In genomic region chr4:40953253-40954118, GRCh38 we compare ENCODE assay signal across 13 cellular contexts.
DNase-seq lines count a peak whose midpoint lies in the region; ATAC-seq, FAIRE-seq and TF ChIP-seq lines count a peak whose summit lies in the region.
"Had no signal": no experiment of that assay in that cellular context is flagged by ENCODE, and none has a peak within 500 bp of the region (broad histone marks: within the 10 kb centered on the region; RNA-seq: fewer than 3 reads in every experiment).

No MANE protein-coding gene starts in this region.

- H3K36me3 ChIP-seq in liver (ENCODE audit: control insufficient read depth in 4 of 4, insufficient read depth in 3 of 4, low read depth in 1 of 4, low read length in 3 of 4): no peaks in the 10 kb centered on the region
- 0 out of 5 replicates have a peak, but pooled peaks cover 0 to 4% of the 10 kb centered on the region in 2 experiments for H3K36me3 ChIP-seq in HepG2 (replicated peaks in 1 of 2; ENCODE audit: control insufficient read depth in 1 of 2, insufficient read depth in 2 of 2, low read length in 2 of 2)
- no peaks in the 10 kb centered on the region for H3K36me3 ChIP-seq in heart left ventricle
- no peaks in the 10 kb centered on the region for H3K36me3 ChIP-seq in prostate gland
- H3K36me3 ChIP-seq: HAP-1, MG63 had no signal

- CTCF ChIA-PET in HepG2 (lab: Yijun Ruan, JAX; ENCODE audit: low intra/inter-chr PET ratio, low total read pairs): no interaction called here

- no peaks in the 10 kb centered on the region for H3K4me1 Mint-ChIP-seq in activated CD4-positive, alpha-beta T cell treated with anti-CD3 and anti-CD28 coated beads, Interleukin-2, amount 10 ng/mL, durations not matched to agents 24 days and 14 days

- H3K9me3 ChIP-seq in liver (ENCODE audit: control insufficient read depth in 4 of 4, low read length in 3 of 4) (no peaks in the 10 kb centered on the region), HepG2 (ENCODE audit: low read length) (no peaks in the 10 kb centered on the region), heart left ventricle (no peaks in the 10 kb centered on the region), prostate gland (no peaks in the 10 kb centered on the region)
- H3K9me3 ChIP-seq: HAP-1, MG63 had no signal

- TF ChIP-seq EP300 in HepG2 (IDR thresholded peaks at IDR 0.05; ENCODE audit: low read depth in 2 of 2, low read length in 2 of 2): no peak
- no peak for TF ChIP-seq EP300 in HepG2 (CRISPR knock-in tag; IDR thresholded peaks at IDR 0.05; ENCODE audit: borderline replicate concordance)

- H3K4me3 ChIP-seq in liver (ENCODE audit: low read depth in 1 of 3, low read length in 3 of 3): no peak overlapping the region
- H3K4me3 ChIP-seq in HepG2 (replicated peaks in 1 of 3; ENCODE audit: insufficient read depth in 1 of 3, low read depth in 2 of 3, low read length in 3 of 3): no peak overlapping the region
- peak overlapping the region in 1 of 12 donors; percentile 19 for H3K4me3 ChIP-seq in heart left ventricle
- H3K4me3 ChIP-seq in prostate gland: no peak overlapping the region
- H3K4me3 ChIP-seq: HAP-1, MG63 had no signal

- H3K27me3 Mint-ChIP-seq in activated CD4-positive, alpha-beta T cell treated with anti-CD3 and anti-CD28 coated beads, Interleukin-2, amount 10 ng/mL, durations not matched to agents 24 days and 14 days: no peaks in the 10 kb centered on the region

- H3K79me2 ChIP-seq in HepG2 (ENCODE audit: insufficient read depth, low read length): no peaks in the 10 kb centered on the region

- POLR2A ChIA-PET in HepG2 (lab: Yijun Ruan, JAX): no interaction called here

- H3K27ac ChIP-seq in liver (ENCODE audit: low read depth in 1 of 2, low read length in 2 of 2): peak overlapping the region; percentile 31 to 60
- no peak overlapping the region for H3K27ac ChIP-seq in HepG2 (ENCODE audit: extremely low read length, insufficient read depth, low read length)
- H3K27ac ChIP-seq in heart left ventricle: peak overlapping the region; percentile 67 to 89 (median 80)
- peak overlapping the region; percentile 31 to 40 for H3K27ac ChIP-seq in prostate gland

- H4K20me1 ChIP-seq in HepG2 (ENCODE audit: insufficient read depth, low read length): no peaks in the 10 kb centered on the region

- TF ChIP-seq CTCF in liver (IDR thresholded peaks at IDR 0.05; ENCODE audit: low read depth, low read length, missing input control) (no peak), HepG2 (CRISPR knock-in tag; IDR thresholded peaks at IDR 0.05) (no peak), heart left ventricle (IDR thresholded peaks at IDR 0.05) (no peak), prostate gland (IDR thresholded peaks at IDR 0.05) (no peak)

- H3K9ac ChIP-seq in liver (ENCODE audit: low read depth in 1 of 2, low read length in 2 of 2): no peak overlapping the region
- H3K9ac ChIP-seq in HepG2 (ENCODE audit: insufficient read depth, low read depth, low read length): no peak overlapping the region

- WGBS in liver: 71% methylated on average over 13 of the region's 13 CpGs
- 95% methylated on average over 11 of the region's 13 CpGs for WGBS in HepG2 (ENCODE audit: low lambda C conversion rate)
- WGBS in heart left ventricle, 4 donors: 33 to 52% (median 43%) methylated on average over 13 of the region's 13 CpGs
- WGBS in prostate gland: 70% methylated on average over 13 of the region's 13 CpGs

- FAIRE-seq in HepG2 (lab: Jason Lieb, UNC): no peak

- H3K9me3 Mint-ChIP-seq in activated CD4-positive, alpha-beta T cell treated with anti-CD3 and anti-CD28 coated beads, Interleukin-2, amount 10 ng/mL, durations not matched to agents 24 days and 14 days: no peaks in the 10 kb centered on the region

- H3K27me3 ChIP-seq in liver (ENCODE audit: control insufficient read depth in 4 of 4, insufficient read depth in 4 of 4, low read length in 3 of 4) (no peaks in the 10 kb centered on the region), HepG2 (ENCODE audit: control insufficient read depth in 1 of 2, insufficient read depth in 2 of 2, low read length in 2 of 2) (no peaks in the 10 kb centered on the region), heart left ventricle (no peaks in the 10 kb centered on the region), prostate gland (replicated peaks; ENCODE audit: insufficient read depth) (no peaks in the 10 kb centered on the region)
- H3K27me3 ChIP-seq: MG63 had no signal

- TF ChIP-seq POLR2A in HepG2 (IDR thresholded peaks at IDR 0.05; ENCODE audit: insufficient read depth in 1 of 2, low read depth in 2 of 2, low read length in 2 of 2) (no peak), heart left ventricle (IDR thresholded peaks at IDR 0.05) (no peak), prostate gland (IDR thresholded peaks at IDR 0.05) (no peak)

- no peak overlapping the region for H3K27ac Mint-ChIP-seq in activated CD4-positive, alpha-beta T cell treated with anti-CD3 and anti-CD28 coated beads, Interleukin-2, amount 10 ng/mL, durations not matched to agents 24 days and 14 days
- H3K27ac Mint-ChIP-seq: activated CD8-positive, alpha-beta T cell treated with anti-CD3 and anti-CD28 coated beads, Interleukin-2, amount 10 ng/mL, durations not matched to agents 7 days and 5 days had no signal

- intact Hi-C loops in HepG2 (cut with micrococcal nuclease; ENCODE audit: unreplicated experiment): no loop called here
- intact Hi-C loops in heart left ventricle (cut with DNase I): no loop called here
- intact Hi-C loops in prostate gland (cut with DNase I): no loop called here
- intact Hi-C loops in activated CD4-positive, alpha-beta T cell treated with anti-CD3 and anti-CD28 coated beads, Interleukin-2, amount 10 ng/mL, durations not matched to agents 24 days and 14 days (cut with micrococcal nuclease): no loop called here

- no peak overlapping the region for H3K4me2 ChIP-seq in HepG2 (ENCODE audit: low read depth, low read length)

- DNase-seq in HepG2 (ENCODE audit: low spot score) (no peak), heart left ventricle (peak; percentile 53 to 68 (median 64)), prostate gland (ENCODE audit: low spot score) (no peak), NCI-H1105 (lab: John Stamatoyannopoulos, UW) (no peak), GOT3 (lab: John Stamatoyannopoulos, UW) (no peak), HuH-7 (ENCODE audit: low spot score) (no peak)
- no peak for DNase-seq in activated CD4-positive, alpha-beta T cell treated with anti-CD3 and anti-CD28 coated beads, Interleukin-2, amount 10 ng/mL, durations not matched to agents 24 days and 14 days
- DNase-seq: activated CD8-positive, alpha-beta T cell treated with anti-CD3 and anti-CD28 coated beads, Interleukin-2, amount 10 ng/mL, durations not matched to agents 7 days and 5 days; left colon; MG63; NCI-H774 had no signal

- H3K4me1 ChIP-seq in liver (ENCODE audit: control insufficient read depth in 4 of 4, insufficient read depth in 4 of 4, low read length in 3 of 4): peaks cover 0 to 1% (median 0%) of the 10 kb centered on the region in 4 donors
- no peaks in the 10 kb centered on the region for H3K4me1 ChIP-seq in HepG2 (ENCODE audit: insufficient read depth, low read length)
- peaks cover 7 to 64% (median 31%) of the 10 kb centered on the region in 12 donors for H3K4me1 ChIP-seq in heart left ventricle
- no peaks in the 10 kb centered on the region for H3K4me1 ChIP-seq in prostate gland (replicated peaks)
- H3K4me1 ChIP-seq: HAP-1 had no signal

- H3K36me3 Mint-ChIP-seq in activated CD4-positive, alpha-beta T cell treated with anti-CD3 and anti-CD28 coated beads, Interleukin-2, amount 10 ng/mL, durations not matched to agents 24 days and 14 days (ENCODE audit: low read depth): no peaks in the 10 kb centered on the region

- no peak for TF ChIP-seq RAD21 in liver (IDR thresholded peaks at IDR 0.05)
- no peak for TF ChIP-seq RAD21 in HepG2 (CRISPR knock-in tag; IDR thresholded peaks at IDR 0.05)

- H2AFZ ChIP-seq in HepG2 (ENCODE audit: low read length): no peak overlapping the region

- no TSS peak for BruUV-seq in HepG2 (replicated peaks; lab: Mats Ljungman, UMichigan)

- no peak overlapping the region for H3K4me3 Mint-ChIP-seq in activated CD4-positive, alpha-beta T cell treated with anti-CD3 and anti-CD28 coated beads, Interleukin-2, amount 10 ng/mL, durations not matched to agents 24 days and 14 days
- H3K4me3 Mint-ChIP-seq: activated CD8-positive, alpha-beta T cell treated with anti-CD3 and anti-CD28 coated beads, Interleukin-2, amount 10 ng/mL, durations not matched to agents 7 days and 5 days had no signal

- in situ Hi-C loops in HepG2 (cut with HindIII; ENCODE audit: extremely low pct_ligation_motif_present, low pct_unique_long_range_greater_than_20kb): no loop called here

- ATAC-seq in HepG2 (no peak), heart left ventricle (peak; percentile 62 to 81 (median 78))
- ATAC-seq: activated CD8-positive, alpha-beta T cell treated with anti-CD3 and anti-CD28 coated beads, Interleukin-2, amount 10 ng/mL, durations not matched to agents 7 days and 5 days; left colon had no signal

TF ChIP-seq in liver, 16 proteins besides CTCF, POLR2A, EP300 and RAD21 (continues in another document):
- TF ChIP-seq HNF4G (IDR thresholded peaks at IDR 0.05) (no peak), TAF1 (conservative IDR thresholded peaks at IDR 0.05) (no peak), ATF3 (IDR thresholded peaks at IDR 0.05) (no peak)

TF ChIP-seq in HepG2, 621 proteins besides CTCF, POLR2A, EP300 and RAD21 (continues in another document):
- TF ChIP-seq ZNF354B (CRISPR knock-in tag; IDR thresholded peaks at IDR 0.05): no peak

Comparison
In these comparisons a context has a peak if more than half of its experiments do, and no peak if none do; other contexts are left out.
1. DNase-seq: peak in heart left ventricle (5 of 5); none in HepG2 (single experiment), prostate gland (single experiment), NCI-H1105 (single experiment), activated CD4-positive, alpha-beta T cell treated with anti-CD3 and anti-CD28 coated beads, Interleukin-2, amount 10 ng/mL, durations not matched to agents 24 days and 14 days (single experiment), GOT3 (single experiment) and HuH-7 (single experiment).